In the genomic region with DNA sequence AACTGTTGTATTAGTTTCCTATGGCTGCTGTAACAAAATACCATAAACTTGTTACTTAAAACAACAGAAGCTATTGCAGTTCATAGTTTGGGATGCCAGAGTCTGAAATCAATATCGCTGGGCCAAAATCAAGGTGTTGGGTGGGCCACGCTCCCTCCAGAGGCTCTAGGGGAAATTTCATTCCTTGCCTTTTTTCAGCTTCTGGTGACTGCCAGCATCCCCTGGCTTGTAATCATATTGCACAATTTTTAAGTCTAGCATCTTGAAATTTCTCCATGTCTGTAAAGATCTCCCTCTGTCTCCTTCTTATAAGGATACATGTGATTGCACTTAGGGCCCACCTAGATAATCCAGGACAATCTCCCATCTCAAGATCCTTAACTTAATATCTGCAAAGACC, we compare ENCODE assay signal across 1 cellular context.
A peak's percentile ranks its signal among the peaks of the same experiment; 100 is the strongest.
TF ChIP-seq lines count a peak whose summit lies in the region.

No MANE protein-coding gene starts in this region.

TF ChIP-seq in IMR-90, 13 proteins besides CTCF, POLR2A, EP300 and RAD21:
- TF ChIP-seq MXI1 (IDR thresholded peaks at IDR 0.05; ENCODE audit: borderline replicate concordance, low read depth, low read length) (no peak), CHD1 (IDR thresholded peaks at IDR 0.05; ENCODE audit: low read depth, low read length) (no peak), CEBPB (IDR thresholded peaks at IDR 0.05; ENCODE audit: low read depth, low read length) (0 out of 2 replicates have a peak, but pooled peaks have one; percentile 17)
TF ChIP-seq in IMR-90: peak in this region for 1.
